In the genomic region with DNA sequence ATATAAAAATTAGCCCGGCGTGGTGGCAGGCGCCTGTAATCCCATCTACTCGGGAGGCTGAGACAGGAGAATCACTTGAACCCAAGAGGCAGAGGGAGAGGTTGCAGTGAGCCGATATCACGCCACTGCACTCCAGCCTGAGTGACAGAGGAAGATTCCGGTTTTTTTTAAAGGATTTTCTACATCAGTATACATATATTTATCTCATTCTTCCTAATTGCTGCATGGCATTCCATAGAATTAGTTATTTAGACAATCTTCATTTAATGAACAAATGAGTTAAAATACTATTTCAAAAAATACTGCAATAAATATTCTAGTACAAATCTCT, we compare ENCODE assay signal across 16 cellular contexts. TPM values are rescaled to one million over a fixed set of nuclear protein-coding genes. Genes with fewer than 3 reads are reported as not detected.
A peak's percentile ranks its signal among the peaks of the same experiment; 100 is the strongest.
DNase-seq lines count a peak whose midpoint lies in the region; ATAC-seq and TF ChIP-seq lines count a peak whose summit lies in the region.
"Had no signal": no experiment of that assay in that cellular context is flagged by ENCODE, and none has a peak within 500 bp of the region (broad histone marks: within the 10 kb centered on the region; RNA-seq: fewer than 3 reads in every experiment).

No MANE protein-coding gene starts in this region.

- peak overlapping the region; percentile 97 for H3K4me2 ChIP-seq in OCI-LY7 (ENCODE audit: low read length)

- ATAC-seq in activated T-cell treated with anti-CD3 and anti-CD28 coated beads, Interleukin-2, amount 50 U/mL, for 4 hours, result no peak
- no peak for ATAC-seq in stimulated activated memory B cell treated with anti-CD40 and anti-IgM and Interleukin-4, amounts not matched to agents 10 μg/mL and 1 μg/mL and 100 μg/mL, for 72 hours
- ATAC-seq in HG03159 (IDR thresholded peaks at IDR 0.05; ENCODE audit: unreplicated experiment), result no peak
- ATAC-seq: lower lobe of right lung had no signal

- peaks cover 34% of the 10 kb centered on the region for H3K4me1 ChIP-seq in OCI-LY7 (ENCODE audit: insufficient read depth, low read length, poor library complexity, severe bottlenecking)
- no peaks in the 10 kb centered on the region for H3K4me1 ChIP-seq in endodermal cell (ENCODE audit: control insufficient read depth, insufficient read depth, low read length)

- H4K20me1 ChIP-seq in OCI-LY7 (ENCODE audit: insufficient read depth, low read length), result 0 out of 2 replicates have a peak, but pooled peaks cover 4% of the 10 kb centered on the region

- no peak for DNase-seq in activated T-cell treated with anti-CD3 and anti-CD28 coated beads, Interleukin-2, amount 50 U/mL, for 4 hours
- DNase-seq in activated T-cell treated with anti-CD3 and anti-CD28 coated beads for 4 hours (no peak), OCI-LY7 (ENCODE audit: low spot score) (no peak), endodermal cell (no peak), anterior cingulate cortex (lab: John Stamatoyannopoulos, UW) (no peak), UCSD-AML1 (lab: John Stamatoyannopoulos, UW; ENCODE audit: unreplicated experiment) (no peak)
- DNase-seq: activated naive CD4-positive, alpha-beta T cell treated with Interleukin-2 at 50 U/mL for 16 hours; DMS79; lower lobe of right lung; NCI-H748 treated with DMSO at 0.1 percent for 48 hours; SJCRH30; stimulated activated CD4-positive, alpha-beta T cell treated with anti-CD3 and anti-CD28 coated beads, Interleukin-15, amount 100 ng/mL, for 24 hours had no signal

- CTCF ChIA-PET in OCI-LY7 (lab: Charles Lee; ENCODE audit: unreplicated experiment), result interaction anchor here (1.0 kb wide), 1 partner anchor 9 kb away, joined by 3 read pairs; no protein-coding TSS in a partner anchor

- peaks cover 50% of the 10 kb centered on the region for H3K4me1 Mint-ChIP-seq in activated T-cell treated with anti-CD3 and anti-CD28 coated beads, Interleukin-2, amount 50 U/mL, for 4 hours (ENCODE audit: low read depth)
- H3K4me1 Mint-ChIP-seq in endodermal cell, result peaks cover 20% of the 10 kb centered on the region
- peaks cover 57% of the 10 kb centered on the region for H3K4me1 Mint-ChIP-seq in stimulated activated memory B cell treated with anti-CD40 and anti-IgM and Interleukin-4, amounts not matched to agents 10 μg/mL and 1 μg/mL and 100 μg/mL, for 72 hours

- H3K9me2 ChIP-seq in OCI-LY7 (ENCODE audit: insufficient read depth, low read length), result no peaks in the 10 kb centered on the region

- H3K27ac Mint-ChIP-seq in endodermal cell, result peak overlapping the region; percentile 25
- no peak overlapping the region for H3K27ac Mint-ChIP-seq in stimulated activated memory B cell treated with anti-CD40 and anti-IgM and Interleukin-4, amounts not matched to agents 10 μg/mL and 1 μg/mL and 100 μg/mL, for 72 hours

- TF ChIP-seq CTCF in OCI-LY7 (conservative IDR thresholded peaks at IDR 0.05; ENCODE audit: low read length), result no peak
- TF ChIP-seq CTCF in endodermal cell (conservative IDR thresholded peaks at IDR 0.05), result no peak

- no TSS peak for BruUV-seq in OCI-LY7 (replicated peaks; lab: Mats Ljungman, UMichigan)

- no peaks in the 10 kb centered on the region for H3K27me3 ChIP-seq in endodermal cell (ENCODE audit: control insufficient read depth, insufficient read depth, low read length, poor library complexity, severe bottlenecking)
- H3K27me3 ChIP-seq: esophagus muscularis mucosa, SJCRH30 had no signal

- peaks cover 13% of the 10 kb centered on the region for H3K36me3 Mint-ChIP-seq in activated T-cell treated with anti-CD3 and anti-CD28 coated beads, Interleukin-2, amount 50 U/mL, for 4 hours (ENCODE audit: insufficient read depth)
- peaks cover 23% of the 10 kb centered on the region for H3K36me3 Mint-ChIP-seq in endodermal cell (ENCODE audit: low read depth)
- H3K36me3 Mint-ChIP-seq in stimulated activated memory B cell treated with anti-CD40 and anti-IgM and Interleukin-4, amounts not matched to agents 10 μg/mL and 1 μg/mL and 100 μg/mL, for 72 hours, result peaks cover 11% of the 10 kb centered on the region

- peaks cover 12% of the 10 kb centered on the region for H3K36me3 ChIP-seq in OCI-LY7 (ENCODE audit: insufficient read depth, low read length)
- H3K36me3 ChIP-seq in endodermal cell (ENCODE audit: control insufficient read depth, insufficient read depth, low read length), result no peaks in the 10 kb centered on the region

- no peak overlapping the region for H3K9ac ChIP-seq in endodermal cell (ENCODE audit: extremely low read depth, low read length, poor library complexity, severe bottlenecking)
- H3K9ac ChIP-seq: parathyroid adenoma had no signal

- H3K27ac ChIP-seq in OCI-LY7 (ENCODE audit: low read depth, low read length, poor library complexity, severe bottlenecking), result no peak overlapping the region
- H3K27ac ChIP-seq in endodermal cell (ENCODE audit: low read depth, low read length), result no peak overlapping the region
- H3K27ac ChIP-seq: esophagus muscularis mucosa, lower lobe of right lung, parathyroid adenoma, SJCRH30 had no signal

- H2AFZ ChIP-seq in OCI-LY7 (ENCODE audit: low read length), result no peak overlapping the region
- H2AFZ ChIP-seq: parathyroid adenoma had no signal

- H3K4me3 Mint-ChIP-seq in activated T-cell treated with anti-CD3 and anti-CD28 coated beads, Interleukin-2, amount 50 U/mL, for 4 hours, result peak overlapping the region; percentile 99
- H3K4me3 Mint-ChIP-seq in endodermal cell, result peak overlapping the region; percentile 94
- H3K4me3 Mint-ChIP-seq in stimulated activated memory B cell treated with anti-CD40 and anti-IgM and Interleukin-4, amounts not matched to agents 10 μg/mL and 1 μg/mL and 100 μg/mL, for 72 hours, result peak overlapping the region; percentile 23

- 94 to 96% methylated on average over 6 to 7 of the region's 7 CpGs for WGBS in endodermal cell (ENCODE audit: insufficient coverage in 1 of 2, insufficient read length in 1 of 2), 2 experiments

- H3K4me3 ChIP-seq in OCI-LY7 (ENCODE audit: low read depth, low read length, poor library complexity, severe bottlenecking) (no peak overlapping the region), endodermal cell (ENCODE audit: low read length) (peak overlapping the region; percentile 91)
- H3K4me3 ChIP-seq: esophagus muscularis mucosa, SJCRH30 had no signal

- H3K27me3 Mint-ChIP-seq in activated T-cell treated with anti-CD3 and anti-CD28 coated beads, Interleukin-2, amount 50 U/mL, for 4 hours (ENCODE audit: low read depth), result no peaks in the 10 kb centered on the region
- no peaks in the 10 kb centered on the region for H3K27me3 Mint-ChIP-seq in endodermal cell (ENCODE audit: insufficient read depth)
- H3K27me3 Mint-ChIP-seq in stimulated activated memory B cell treated with anti-CD40 and anti-IgM and Interleukin-4, amounts not matched to agents 10 μg/mL and 1 μg/mL and 100 μg/mL, for 72 hours, result no peaks in the 10 kb centered on the region

- intact Hi-C loops in OCI-LY7 (cut with micrococcal nuclease; ENCODE audit: unreplicated experiment), result no loop called here

- peaks cover 72% of the 10 kb centered on the region for H3K79me2 ChIP-seq in OCI-LY7 (ENCODE audit: insufficient read depth, low read depth, low read length)

- POLR2A ChIA-PET in OCI-LY7 (lab: Charles Lee), result interaction anchor here (0.6 to 2.0 kb wide), 6 partner anchors 8 to 1424 kb away, joined by 3 to 12 read pairs (median 6); no protein-coding TSS in a partner anchor

- no peaks in the 10 kb centered on the region for H3K9me3 ChIP-seq in OCI-LY7 (ENCODE audit: low read length)
- H3K9me3 ChIP-seq in endodermal cell (ENCODE audit: control insufficient read depth, low read length), result peaks cover 11% of the 10 kb centered on the region
- H3K9me3 ChIP-seq: esophagus muscularis mucosa, lower lobe of right lung, SJCRH30 had no signal

- H3K9me3 Mint-ChIP-seq in activated T-cell treated with anti-CD3 and anti-CD28 coated beads, Interleukin-2, amount 50 U/mL, for 4 hours, result no peaks in the 10 kb centered on the region
- H3K9me3 Mint-ChIP-seq in endodermal cell, result peaks cover 13% of the 10 kb centered on the region
- H3K9me3 Mint-ChIP-seq in stimulated activated memory B cell treated with anti-CD40 and anti-IgM and Interleukin-4, amounts not matched to agents 10 μg/mL and 1 μg/mL and 100 μg/mL, for 72 hours, result no peaks in the 10 kb centered on the region

RNA-seq across cellular contexts. Expression of gene GTF3C2, which starts 2.0 kb away (rescaled TPM):
- 100 to 1,000 TPM; 102 to 110 (median 107) TPM for total RNA-seq in activated T-cell treated with anti-CD3 and anti-CD28 coated beads, Interleukin-2, amount 50 U/mL, for 4 hours
- total RNA-seq in OCI-LY7 (2014; rRNA removed; shearing (Covaris generic)), result 54.2 and 56.9 TPM in 2 replicates
- total RNA-seq in OCI-LY7 (2022), result 70.3 and 77.7 TPM in 2 replicates
- 100 to 1,000 TPM; 105 to 120 TPM for total RNA-seq in endodermal cell
- 95.0 TPM for polyA plus RNA-seq in endodermal cell (2013, experiment 1 of 2)
- 86.0 TPM for polyA plus RNA-seq in endodermal cell (2013, experiment 2 of 2)

RNA-seq across cellular contexts. Expression of gene EIF2B4, which starts 15.6 kb away (rescaled TPM):
- total RNA-seq in activated T-cell treated with anti-CD3 and anti-CD28 coated beads, Interleukin-2, amount 50 U/mL, for 4 hours, result 10 to 100 TPM; 63.4 to 69.8 (median 65.0) TPM
- total RNA-seq in OCI-LY7 (2014; rRNA removed; shearing (Covaris generic)), result 23.9 and 27.0 TPM in 2 replicates
- 32.9 and 33.1 TPM in 2 replicates for total RNA-seq in OCI-LY7 (2022)
- total RNA-seq in endodermal cell, result 10 to 100 TPM; 56.7 to 58.6 TPM
- polyA plus RNA-seq in endodermal cell (2013, experiment 1 of 2), result 51.3 TPM
- polyA plus RNA-seq in endodermal cell (2013, experiment 2 of 2), result 45.8 TPM

RNA-seq across cellular contexts. Expression of gene SNX17, which starts 15.9 kb away (rescaled TPM):
- 100 to 1,000 TPM; 117 to 125 (median 123) TPM for total RNA-seq in activated T-cell treated with anti-CD3 and anti-CD28 coated beads, Interleukin-2, amount 50 U/mL, for 4 hours
- 63.1 and 66.0 TPM in 2 replicates for total RNA-seq in OCI-LY7 (2014; rRNA removed; shearing (Covaris generic))
- total RNA-seq in OCI-LY7 (2022) (86.8 and 97.4 TPM in 2 replicates), endodermal cell (10 to 100 TPM; 81.2 to 92.6 TPM)
- 70.9 TPM for polyA plus RNA-seq in endodermal cell (2013, experiment 1 of 2)
- 68.6 TPM for polyA plus RNA-seq in endodermal cell (2013, experiment 2 of 2)

RNA-seq across cellular contexts. Expression of gene ZNF513, which starts 26.0 kb away (rescaled TPM):
- total RNA-seq in activated T-cell treated with anti-CD3 and anti-CD28 coated beads, Interleukin-2, amount 50 U/mL, for 4 hours, result 10 to 100 TPM in 2 of 3 donors, 1 to 10 TPM in 1; 8.4 to 11.0 (median 10.4) TPM
- 9.0 and 10.0 TPM in 2 replicates for total RNA-seq in OCI-LY7 (2014; rRNA removed; shearing (Covaris generic))
- 9.7 and 10.9 TPM in 2 replicates for total RNA-seq in OCI-LY7 (2022)
- total RNA-seq in endodermal cell, result 10 to 100 TPM; 30.7 to 32.5 TPM
- 21.3 TPM for polyA plus RNA-seq in endodermal cell (2013, experiment 1 of 2)
- polyA plus RNA-seq in endodermal cell (2013, experiment 2 of 2), result 20.5 TPM

RNA-seq across cellular contexts. Expression of gene MPV17, which starts 31.7 kb away (rescaled TPM):
- total RNA-seq in activated T-cell treated with anti-CD3 and anti-CD28 coated beads, Interleukin-2, amount 50 U/mL, for 4 hours, result 10 to 100 TPM; 84.6 to 89.4 (median 87.5) TPM
- 54.1 and 63.9 TPM in 2 replicates for total RNA-seq in OCI-LY7 (2014; rRNA removed; shearing (Covaris generic))
- 98.0 and 109 TPM in 2 replicates for total RNA-seq in OCI-LY7 (2022)
- 10 to 100 TPM; 46.6 to 59.6 TPM for total RNA-seq in endodermal cell
- 85.7 TPM for polyA plus RNA-seq in endodermal cell (2013, experiment 1 of 2)
- polyA plus RNA-seq in endodermal cell (2013, experiment 2 of 2), result 72.9 TPM

Comparison
In these comparisons a context has a peak if more than half of its experiments do, and no peak if none do; other contexts are left out.
1. H3K4me3 Mint-ChIP-seq: peak in every context shown above with its lines; median percentile 99 in activated T-cell treated with anti-CD3 and anti-CD28 coated beads, Interleukin-2, amount 50 U/mL, for 4 hours; 94 in endodermal cell; 23 in stimulated activated memory B cell treated with anti-CD40 and anti-IgM and Interleukin-4, amounts not matched to agents 10 μg/mL and 1 μg/mL and 100 μg/mL, for 72 hours.